28 cellular contexts compared by ENCODE assay signal in genomic region chr7:35685781-35686180, GRCh38.
"Had no signal": no experiment of that assay in that cellular context is flagged by ENCODE, and none has a peak within 500 bp of the region (broad histone marks: within the 10 kb centered on the region; RNA-seq: fewer than 3 reads in every experiment).

No MANE protein-coding gene starts in this region.

- ATAC-seq: naive thymus-derived CD8-positive, alpha-beta T cell; natural killer cell treated with Interleukin-12 subunit alpha and Interleukin-12 subunit beta and Interleukin-15 and Interleukin-18, amount 100 ng/mL, for 72 hours; pancreas; psoas muscle; right cardiac atrium; right lobe of liver; stimulated activated effector memory CD8-positive, alpha-beta T cell treated with anti-CD3 and anti-CD28 coated beads, Interleukin-12 subunit alpha, Interleukin-12 subunit beta, amount 100 ng/mL, for 72 hours; stimulated activated naive B cell treated with anti-CD40 and anti-IgM and Interleukin-4, amounts not matched to agents 10 μg/mL and 1 μg/mL and 100 μg/mL, for 72 hours had no signal

- H3K9me3 ChIP-seq: neutrophil, pancreas, psoas muscle, right lobe of liver, sigmoid colon, stomach, thoracic aorta, thyroid gland, upper lobe of left lung, vagina had no signal

- H3K27ac ChIP-seq: neutrophil, pancreas, psoas muscle, right lobe of liver, sigmoid colon, stomach, thoracic aorta, thyroid gland, tibial nerve, upper lobe of left lung, vagina had no signal

- H3K36me3 ChIP-seq: thoracic aorta had no signal

- H3K27me3 ChIP-seq: neutrophil, pancreas, right lobe of liver, sigmoid colon, stomach, thyroid gland, tibial nerve, upper lobe of left lung, vagina had no signal

- H3K4me3 ChIP-seq: pancreas, psoas muscle, right lobe of liver, sigmoid colon, stomach, thoracic aorta, thyroid gland, tibial nerve, upper lobe of left lung, vagina had no signal

- DNase-seq: naive thymus-derived CD8-positive, alpha-beta T cell; nephron progenitor cell; nucleus accumbens; pancreas; psoas muscle; right cardiac atrium; right lobe of liver; sigmoid colon; small intestine; stimulated activated CD4-positive, alpha-beta T cell treated with anti-CD3 and anti-CD28 coated beads, Interleukin-15, amount 100 ng/mL, for 24 hours; stimulated activated CD4-positive, alpha-beta T cell treated with anti-CD3 and anti-CD28 coated beads, Interleukin-2, amount 100 ng/mL, for 24 hours; stimulated activated CD4-positive, alpha-beta T cell treated with anti-CD3 and anti-CD28 coated beads, Interleukin-2, amount 100 ng/mL, for 48 hours; stimulated activated CD4-positive, alpha-beta T cell treated with anti-CD3 and anti-CD28 coated beads, Interleukin-4, amount 100 ng/mL, for 24 hours; stimulated activated naive B cell treated with anti-CD40 and anti-IgM and Interleukin-4, amounts not matched to agents 10 μg/mL and 1 μg/mL and 100 μg/mL, for 72 hours; stimulated activated naive CD4-positive, alpha-beta T cell treated with Interleukin-2 at 50 U/mL for 16 hours; stomach; thyroid gland; trophoblast cell; upper lobe of left lung had no signal

- H3K27ac Mint-ChIP-seq: naive thymus-derived CD8-positive, alpha-beta T cell; natural killer cell treated with Interleukin-12 subunit alpha and Interleukin-12 subunit beta and Interleukin-15 and Interleukin-18, amount 100 ng/mL, for 72 hours; nephron progenitor cell; progenitor cell of endocrine pancreas; stimulated activated effector memory CD8-positive, alpha-beta T cell treated with anti-CD3 and anti-CD28 coated beads, Interleukin-12 subunit alpha, Interleukin-12 subunit beta, amount 100 ng/mL, for 72 hours; stimulated activated naive CD8-positive, alpha-beta T cell treated with anti-CD3 and anti-CD28 coated beads, Interleukin-15, Interleukin-2, amounts not matched to agents 100 ng/mL and 50 ng/mL, for 24 hours had no signal

- H3K27me3 Mint-ChIP-seq: naive thymus-derived CD8-positive, alpha-beta T cell; natural killer cell treated with Interleukin-12 subunit alpha and Interleukin-12 subunit beta and Interleukin-15 and Interleukin-18, amount 100 ng/mL, for 72 hours; progenitor cell of endocrine pancreas; stimulated activated naive B cell treated with anti-CD40 and anti-IgM and Interleukin-4, amounts not matched to agents 10 μg/mL and 1 μg/mL and 100 μg/mL, for 72 hours; stimulated activated naive CD8-positive, alpha-beta T cell treated with anti-CD3 and anti-CD28 coated beads, Interleukin-15, Interleukin-2, amounts not matched to agents 100 ng/mL and 50 ng/mL, for 24 hours had no signal

- H3K4me3 Mint-ChIP-seq: natural killer cell treated with Interleukin-12 subunit alpha and Interleukin-12 subunit beta and Interleukin-15 and Interleukin-18, amount 100 ng/mL, for 72 hours; nephron progenitor cell; neural crest cell; stimulated activated effector memory CD8-positive, alpha-beta T cell treated with anti-CD3 and anti-CD28 coated beads, Interleukin-12 subunit alpha, Interleukin-12 subunit beta, amount 100 ng/mL, for 72 hours; stimulated activated naive B cell treated with anti-CD40 and anti-IgM and Interleukin-4, amounts not matched to agents 10 μg/mL and 1 μg/mL and 100 μg/mL, for 72 hours; stimulated activated naive CD8-positive, alpha-beta T cell treated with anti-CD3 and anti-CD28 coated beads, Interleukin-15, Interleukin-2, amounts not matched to agents 100 ng/mL and 50 ng/mL, for 24 hours had no signal

- H3K9me3 Mint-ChIP-seq: natural killer cell treated with Interleukin-12 subunit alpha and Interleukin-12 subunit beta and Interleukin-15 and Interleukin-18, amount 100 ng/mL, for 72 hours; stimulated activated effector memory CD8-positive, alpha-beta T cell treated with anti-CD3 and anti-CD28 coated beads, Interleukin-12 subunit alpha, Interleukin-12 subunit beta, amount 100 ng/mL, for 72 hours; stimulated activated naive CD8-positive, alpha-beta T cell treated with anti-CD3 and anti-CD28 coated beads, Interleukin-15, Interleukin-2, amounts not matched to agents 100 ng/mL and 50 ng/mL, for 24 hours had no signal
